1 cellular context compared by ENCODE assay signal in genomic region chr17:72502111-72502939, GRCh38.
TF ChIP-seq lines count a peak whose summit lies in the region.

No MANE protein-coding gene starts in this region.

TF ChIP-seq in HepG2, 621 proteins besides CTCF, POLR2A, EP300 and RAD21 (continued from another document and continues in another):
- TF ChIP-seq ZNF678 (CRISPR knock-in tag; IDR thresholded peaks at IDR 0.05) (0 out of 2 replicates have a peak, but pooled peaks have one; percentile 10), HDAC6 (IDR thresholded peaks at IDR 0.05; ENCODE audit: low read depth, low read length) (no peak), STAT6 (CRISPR knock-in tag; IDR thresholded peaks at IDR 0.05; ENCODE audit: borderline replicate concordance) (peak; percentile 87; the same call in 1 of the 2 replicates), ZC3H4 (CRISPR knock-in tag; IDR thresholded peaks at IDR 0.05; ENCODE audit: borderline replicate concordance) (no peak), SMARCE1 (IDR thresholded peaks at IDR 0.05; ENCODE audit: borderline replicate concordance) (no peak), THYN1 (CRISPR knock-in tag; IDR thresholded peaks at IDR 0.05; ENCODE audit: borderline replicate concordance, low read depth) (no peak), HOXA5 (CRISPR knock-in tag; IDR thresholded peaks at IDR 0.05) (peak; percentile 77), ARID5B (CRISPR knock-in tag; IDR thresholded peaks at IDR 0.05) (peak; percentile 77), ZNF564 (CRISPR knock-in tag; IDR thresholded peaks at IDR 0.05) (0 out of 2 replicates have a peak, but pooled peaks have one; percentile 1), NONO (IDR thresholded peaks at IDR 0.05) (no peak), NONO (CRISPR knock-in tag; conservative IDR thresholded peaks at IDR 0.05) (peak; percentile 55), ZNF33B (CRISPR knock-in tag; IDR thresholded peaks at IDR 0.05) (no peak; the same call in 1 of the 2 replicates), CAMTA2 (CRISPR knock-in tag; IDR thresholded peaks at IDR 0.05; ENCODE audit: borderline replicate concordance) (no peak), ZNF30 (CRISPR knock-in tag; IDR thresholded peaks at IDR 0.05) (no peak), THAP8 (CRISPR knock-in tag; IDR thresholded peaks at IDR 0.05; ENCODE audit: borderline replicate concordance) (no peak), ZEB1 (IDR thresholded peaks at IDR 0.05; ENCODE audit: insufficient replicate concordance, low read depth) (peak; percentile 69), ZSCAN5A (CRISPR knock-in tag; IDR thresholded peaks at IDR 0.05; ENCODE audit: borderline replicate concordance) (0 out of 2 replicates have a peak, but pooled peaks have one; percentile 59), CSRNP1 (CRISPR knock-in tag; IDR thresholded peaks at IDR 0.05) (peak; percentile 68; the same call in 1 of the 2 replicates), ZBTB14 (CRISPR knock-in tag; IDR thresholded peaks at IDR 0.05) (no peak), SAP130 (CRISPR knock-in tag; IDR thresholded peaks at IDR 0.05; ENCODE audit: low read depth) (peak; percentile 77), SATB2 (CRISPR knock-in tag; IDR thresholded peaks at IDR 0.05) (0 out of 2 replicates have a peak, but pooled peaks have one; percentile 38), KDM1A (CRISPR knock-in tag; IDR thresholded peaks at IDR 0.05) (peak; percentile 68; the same call in 1 of the 2 replicates), LBX2 (CRISPR knock-in tag; IDR thresholded peaks at IDR 0.05; ENCODE audit: borderline replicate concordance) (no peak), ONECUT2 (CRISPR knock-in tag; IDR thresholded peaks at IDR 0.05) (peak; percentile 79), SP5 (CRISPR knock-in tag; IDR thresholded peaks at IDR 0.05; ENCODE audit: borderline replicate concordance, low read depth) (peak; percentile 100), ZNF567 (CRISPR knock-in tag; IDR thresholded peaks at IDR 0.05; ENCODE audit: borderline replicate concordance) (0 out of 2 replicates have a peak, but pooled peaks have one; percentile 59), ZNF788 (CRISPR knock-in tag; IDR thresholded peaks at IDR 0.05; ENCODE audit: borderline replicate concordance) (no peak; the same call in 1 of the 2 replicates), STAG1 (CRISPR knock-in tag; IDR thresholded peaks at IDR 0.05) (peak; percentile 31; the same call in 1 of the 2 replicates), SPEN (CRISPR knock-in tag; IDR thresholded peaks at IDR 0.05; ENCODE audit: low read depth) (0 out of 2 replicates have a peak, but pooled peaks have one; percentile 34), CHD4 (IDR thresholded peaks at IDR 0.05; ENCODE audit: borderline replicate concordance, low read length) (peak; percentile 76; the same call in 1 of the 2 replicates), DNMT3B (CRISPR knock-in tag; conservative IDR thresholded peaks at IDR 0.05) (0 out of 2 replicates have a peak, but pooled peaks have one; percentile 60), ZNF674 (CRISPR knock-in tag; IDR thresholded peaks at IDR 0.05; ENCODE audit: low read depth) (no peak), JDP2 (CRISPR knock-in tag; IDR thresholded peaks at IDR 0.05; ENCODE audit: borderline replicate concordance) (no peak), SP1 (IDR thresholded peaks at IDR 0.05) (no peak), SP1 (CRISPR knock-in tag; IDR thresholded peaks at IDR 0.05) (no peak; the same call in 1 of the 2 replicates), IKZF5 (CRISPR knock-in tag; IDR thresholded peaks at IDR 0.05) (0 out of 2 replicates have a peak, but pooled peaks have one; percentile 18), ZNF777 (CRISPR knock-in tag; IDR thresholded peaks at IDR 0.05) (no peak), ZNF281 (CRISPR knock-in tag; IDR thresholded peaks at IDR 0.05; ENCODE audit: borderline replicate concordance) (peak; percentile 79; the same call in 1 of the 2 replicates), ZNF710 (CRISPR knock-in tag; IDR thresholded peaks at IDR 0.05; ENCODE audit: borderline replicate concordance) (peak; percentile 26; the same call in 1 of the 2 replicates), JUND (CRISPR knock-in tag; IDR thresholded peaks at IDR 0.05) (peak; percentile 61; the same call in 1 of the 2 replicates), SOX6 (IDR thresholded peaks at IDR 0.05) (no peak), SOX6 (CRISPR knock-in tag; IDR thresholded peaks at IDR 0.05) (peak; percentile 90)
